Comparison of ENCODE assay signal across 1 cellular context in genomic region chr9:4299006-4299795, GRCh38.
TF ChIP-seq lines count a peak whose summit lies in the region.

No MANE protein-coding gene starts in this region.

TF ChIP-seq in HCT116, 20 proteins besides CTCF, POLR2A, EP300 and RAD21 (continued from another document):
- TF ChIP-seq SIN3A (IDR thresholded peaks at IDR 0.05; ENCODE audit: low read depth) (no peak), ELF1 (IDR thresholded peaks at IDR 0.05; ENCODE audit: borderline replicate concordance, low read depth) (no peak), SP1 (IDR thresholded peaks at IDR 0.05; ENCODE audit: low read depth) (no peak), CEBPB (IDR thresholded peaks at IDR 0.05; ENCODE audit: low read depth) (no peak), CBX3 (IDR thresholded peaks at IDR 0.05; ENCODE audit: low read depth) (no peak), POLR2AphosphoS5 (IDR thresholded peaks at IDR 0.05; ENCODE audit: low read depth, low read length) (no peak)
